ENCODE assay signal across 2 cellular contexts in the genomic region with DNA sequence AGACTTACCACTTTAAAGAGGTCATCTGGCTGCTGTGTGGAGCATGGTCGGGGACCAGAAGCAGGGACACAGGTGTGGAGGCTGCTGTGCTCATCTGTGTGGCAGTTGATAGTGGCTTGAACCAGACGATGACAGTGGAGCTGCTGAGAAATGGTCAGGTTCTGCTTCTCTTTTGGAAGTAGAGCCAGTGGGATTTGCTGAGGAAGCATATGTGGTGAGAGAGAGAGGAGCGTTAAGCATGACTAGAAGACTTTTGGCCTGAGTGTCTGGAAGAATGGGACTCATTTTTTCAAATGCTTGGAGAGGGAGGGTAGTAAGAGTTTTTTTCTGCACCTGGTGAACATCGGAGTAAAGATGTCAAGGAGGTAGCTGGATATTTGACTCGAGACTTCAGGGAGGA.
A peak's percentile ranks its signal among the peaks of the same experiment; 100 is the strongest.
TF ChIP-seq lines count a peak whose summit lies in the region.

No MANE protein-coding gene starts in this region.

TF ChIP-seq in HepG2, 621 proteins besides CTCF, POLR2A, EP300 and RAD21:
- TF ChIP-seq, protein P1, sequence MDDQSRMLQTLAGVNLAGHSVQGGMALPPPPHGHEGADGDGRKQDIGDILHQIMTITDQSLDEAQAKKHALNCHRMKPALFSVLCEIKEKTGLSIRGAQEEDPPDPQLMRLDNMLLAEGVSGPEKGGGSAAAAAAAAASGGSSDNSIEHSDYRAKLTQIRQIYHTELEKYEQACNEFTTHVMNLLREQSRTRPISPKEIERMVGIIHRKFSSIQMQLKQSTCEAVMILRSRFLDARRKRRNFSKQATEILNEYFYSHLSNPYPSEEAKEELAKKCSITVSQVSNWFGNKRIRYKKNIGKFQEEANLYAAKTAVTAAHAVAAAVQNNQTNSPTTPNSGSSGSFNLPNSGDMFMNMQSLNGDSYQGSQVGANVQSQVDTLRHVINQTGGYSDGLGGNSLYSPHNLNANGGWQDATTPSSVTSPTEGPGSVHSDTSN (CRISPR knock-in tag; IDR thresholded peaks at IDR 0.05; ENCODE audit: borderline replicate concordance) = no peak
- TF ChIP-seq MAFK (conservative IDR thresholded peaks at IDR 0.05 in 1 of 2, IDR thresholded peaks at IDR 0.05 in 1 of 2; ENCODE audit: low read length in 2 of 2) = peak; percentile 2 to 52; a peak in 2 of 4 replicates
- TF ChIP-seq HNF4A (CRISPR knock-in tag; IDR thresholded peaks at IDR 0.05) = no peak
- no peak for TF ChIP-seq ZNF34 (CRISPR knock-in tag; IDR thresholded peaks at IDR 0.05; ENCODE audit: borderline replicate concordance)

TF ChIP-seq in K562, 482 proteins besides CTCF, POLR2A, EP300 and RAD21:
- TF ChIP-seq, protein P2, sequence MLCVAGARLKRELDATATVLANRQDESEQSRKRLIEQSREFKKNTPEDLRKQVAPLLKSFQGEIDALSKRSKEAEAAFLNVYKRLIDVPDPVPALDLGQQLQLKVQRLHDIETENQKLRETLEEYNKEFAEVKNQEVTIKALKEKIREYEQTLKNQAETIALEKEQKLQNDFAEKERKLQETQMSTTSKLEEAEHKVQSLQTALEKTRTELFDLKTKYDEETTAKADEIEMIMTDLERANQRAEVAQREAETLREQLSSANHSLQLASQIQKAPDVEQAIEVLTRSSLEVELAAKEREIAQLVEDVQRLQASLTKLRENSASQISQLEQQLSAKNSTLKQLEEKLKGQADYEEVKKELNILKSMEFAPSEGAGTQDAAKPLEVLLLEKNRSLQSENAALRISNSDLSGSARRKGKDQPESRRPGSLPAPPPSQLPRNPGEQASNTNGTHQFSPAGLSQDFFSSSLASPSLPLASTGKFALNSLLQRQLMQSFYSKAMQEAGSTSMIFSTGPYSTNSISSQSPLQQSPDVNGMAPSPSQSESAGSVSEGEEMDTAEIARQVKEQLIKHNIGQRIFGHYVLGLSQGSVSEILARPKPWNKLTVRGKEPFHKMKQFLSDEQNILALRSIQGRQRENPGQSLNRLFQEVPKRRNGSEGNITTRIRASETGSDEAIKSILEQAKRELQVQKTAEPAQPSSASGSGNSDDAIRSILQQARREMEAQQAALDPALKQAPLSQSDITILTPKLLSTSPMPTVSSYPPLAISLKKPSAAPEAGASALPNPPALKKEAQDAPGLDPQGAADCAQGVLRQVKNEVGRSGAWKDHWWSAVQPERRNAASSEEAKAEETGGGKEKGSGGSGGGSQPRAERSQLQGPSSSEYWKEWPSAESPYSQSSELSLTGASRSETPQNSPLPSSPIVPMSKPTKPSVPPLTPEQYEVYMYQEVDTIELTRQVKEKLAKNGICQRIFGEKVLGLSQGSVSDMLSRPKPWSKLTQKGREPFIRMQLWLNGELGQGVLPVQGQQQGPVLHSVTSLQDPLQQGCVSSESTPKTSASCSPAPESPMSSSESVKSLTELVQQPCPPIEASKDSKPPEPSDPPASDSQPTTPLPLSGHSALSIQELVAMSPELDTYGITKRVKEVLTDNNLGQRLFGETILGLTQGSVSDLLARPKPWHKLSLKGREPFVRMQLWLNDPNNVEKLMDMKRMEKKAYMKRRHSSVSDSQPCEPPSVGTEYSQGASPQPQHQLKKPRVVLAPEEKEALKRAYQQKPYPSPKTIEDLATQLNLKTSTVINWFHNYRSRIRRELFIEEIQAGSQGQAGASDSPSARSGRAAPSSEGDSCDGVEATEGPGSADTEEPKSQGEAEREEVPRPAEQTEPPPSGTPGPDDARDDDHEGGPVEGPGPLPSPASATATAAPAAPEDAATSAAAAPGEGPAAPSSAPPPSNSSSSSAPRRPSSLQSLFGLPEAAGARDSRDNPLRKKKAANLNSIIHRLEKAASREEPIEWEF (CRISPR knock-in tag; IDR thresholded peaks at IDR 0.05) = no peak
- TF ChIP-seq ZNF316 (IDR thresholded peaks at IDR 0.05) (peak; percentile 70), HMGN3 (IDR thresholded peaks at IDR 0.05; ENCODE audit: borderline replicate concordance, extremely low read depth, insufficient read length, low read depth, low read length) (no peak), KLF16 (IDR thresholded peaks at IDR 0.05) (no peak), C11orf30 (IDR thresholded peaks at IDR 0.05; ENCODE audit: low read depth) (peak; percentile 50; the same call in 1 of the 2 replicates), PML (IDR thresholded peaks at IDR 0.05; ENCODE audit: low read length) (no peak), SMAD1 (IDR thresholded peaks at IDR 0.05; ENCODE audit: low read depth, low read length, partially characterized antibody) (no peak)
- TF ChIP-seq, protein P3, sequence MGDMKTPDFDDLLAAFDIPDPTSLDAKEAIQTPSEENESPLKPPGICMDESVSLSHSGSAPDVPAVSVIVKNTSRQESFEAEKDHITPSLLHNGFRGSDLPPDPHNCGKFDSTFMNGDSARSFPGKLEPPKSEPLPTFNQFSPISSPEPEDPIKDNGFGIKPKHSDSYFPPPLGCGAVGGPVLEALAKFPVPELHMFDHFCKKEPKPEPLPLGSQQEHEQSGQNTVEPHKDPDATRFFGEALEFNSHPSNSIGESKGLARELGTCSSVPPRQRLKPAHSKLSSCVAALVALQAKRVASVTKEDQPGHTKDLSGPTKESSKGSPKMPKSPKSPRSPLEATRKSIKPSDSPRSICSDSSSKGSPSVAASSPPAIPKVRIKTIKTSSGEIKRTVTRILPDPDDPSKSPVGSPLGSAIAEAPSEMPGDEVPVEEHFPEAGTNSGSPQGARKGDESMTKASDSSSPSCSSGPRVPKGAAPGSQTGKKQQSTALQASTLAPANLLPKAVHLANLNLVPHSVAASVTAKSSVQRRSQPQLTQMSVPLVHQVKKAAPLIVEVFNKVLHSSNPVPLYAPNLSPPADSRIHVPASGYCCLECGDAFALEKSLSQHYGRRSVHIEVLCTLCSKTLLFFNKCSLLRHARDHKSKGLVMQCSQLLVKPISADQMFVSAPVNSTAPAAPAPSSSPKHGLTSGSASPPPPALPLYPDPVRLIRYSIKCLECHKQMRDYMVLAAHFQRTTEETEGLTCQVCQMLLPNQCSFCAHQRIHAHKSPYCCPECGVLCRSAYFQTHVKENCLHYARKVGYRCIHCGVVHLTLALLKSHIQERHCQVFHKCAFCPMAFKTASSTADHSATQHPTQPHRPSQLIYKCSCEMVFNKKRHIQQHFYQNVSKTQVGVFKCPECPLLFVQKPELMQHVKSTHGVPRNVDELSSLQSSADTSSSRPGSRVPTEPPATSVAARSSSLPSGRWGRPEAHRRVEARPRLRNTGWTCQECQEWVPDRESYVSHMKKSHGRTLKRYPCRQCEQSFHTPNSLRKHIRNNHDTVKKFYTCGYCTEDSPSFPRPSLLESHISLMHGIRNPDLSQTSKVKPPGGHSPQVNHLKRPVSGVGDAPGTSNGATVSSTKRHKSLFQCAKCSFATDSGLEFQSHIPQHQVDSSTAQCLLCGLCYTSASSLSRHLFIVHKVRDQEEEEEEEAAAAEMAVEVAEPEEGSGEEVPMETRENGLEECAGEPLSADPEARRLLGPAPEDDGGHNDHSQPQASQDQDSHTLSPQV (IDR thresholded peaks at IDR 0.05) = no peak
- TF ChIP-seq, protein P4, sequence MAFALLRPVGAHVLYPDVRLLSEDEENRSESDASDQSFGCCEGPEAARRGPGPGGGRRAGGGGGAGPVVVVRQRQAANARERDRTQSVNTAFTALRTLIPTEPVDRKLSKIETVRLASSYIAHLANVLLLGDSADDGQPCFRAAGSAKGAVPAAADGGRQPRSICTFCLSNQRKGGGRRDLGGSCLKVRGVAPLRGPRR (CRISPR knock-in tag; IDR thresholded peaks at IDR 0.05) = no peak
